ENCODE assay signal across 13 cellular contexts in the genomic region with DNA sequence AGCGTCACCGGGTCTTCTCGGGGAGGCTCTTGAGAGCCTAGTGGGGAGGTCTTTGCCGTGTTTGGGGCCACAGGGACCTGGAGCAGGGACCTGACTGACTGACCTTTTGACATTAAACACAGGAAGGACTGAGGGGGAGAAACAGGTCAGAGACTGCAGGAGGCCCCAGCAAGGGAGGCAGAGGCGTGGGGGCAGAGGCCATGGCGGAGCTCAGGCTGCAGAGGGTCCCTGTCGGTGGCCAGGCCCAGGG. TPM values are rescaled to one million over a fixed set of nuclear protein-coding genes. Genes with fewer than 3 reads are reported as not detected.
DNase-seq lines count a peak whose midpoint lies in the region; ATAC-seq and TF ChIP-seq lines count a peak whose summit lies in the region.
"Had no signal": no experiment of that assay in that cellular context is flagged by ENCODE, and none has a peak within 500 bp of the region (broad histone marks: within the 10 kb centered on the region; RNA-seq: fewer than 3 reads in every experiment).

No MANE protein-coding gene starts in this region.

- H3K9me3 ChIP-seq in Caco-2 (no peaks in the 10 kb centered on the region), H9 (ENCODE audit: control insufficient read depth, low read depth, low read length) (no peaks in the 10 kb centered on the region)
- H3K9me3 ChIP-seq: SK-N-SH had no signal

- H3K4ac ChIP-seq in H9 (ENCODE audit: low read depth, low read length): no peak overlapping the region

- H2BK5ac ChIP-seq in H9 (ENCODE audit: insufficient read length, low read length): no peak overlapping the region

- H4K20me1 ChIP-seq in H9 (ENCODE audit: control insufficient read depth, insufficient read depth, insufficient read length): no peaks in the 10 kb centered on the region

- no peak overlapping the region for H2BK120ac ChIP-seq in H9 (ENCODE audit: low read depth, low read length, poor library complexity, severe bottlenecking)

- no peak overlapping the region for H3K18ac ChIP-seq in H9 (ENCODE audit: insufficient read length, low read depth, low read length)

- no peak overlapping the region for H2BK12ac ChIP-seq in H9 (ENCODE audit: insufficient read length, low read depth, low read length)

- CTCF ChIA-PET in Caco-2 (lab: Charles Lee): no interaction called here

- no peak overlapping the region for H3K9ac ChIP-seq in H9 (ENCODE audit: extremely low read depth, insufficient read length, low read length)
- H3K9ac ChIP-seq: neural progenitor cell, SK-N-SH had no signal

- no peak overlapping the region for H3K4me3 Mint-ChIP-seq in Caco-2 (ENCODE audit: unreplicated experiment)
- no peak overlapping the region for H3K4me3 Mint-ChIP-seq in H9
- peak overlapping the region; percentile 56 for H3K4me3 Mint-ChIP-seq in activated T-helper 17 cell treated with anti-CD3 and anti-CD28 coated beads, Interleukin-2, amount 50 U/mL, for 72 hours
- no peak overlapping the region for H3K4me3 Mint-ChIP-seq in osteocyte (ENCODE audit: unreplicated experiment)

- no peak overlapping the region for H2BK15ac ChIP-seq in H9 (ENCODE audit: low read depth, low read length)

- no peak overlapping the region for H4K8ac ChIP-seq in H9 (replicated peaks; ENCODE audit: insufficient read length, low read depth, low read length)

- BruUV-seq in Caco-2 (replicated peaks; lab: Mats Ljungman, UMichigan): no TSS peak

- H4K5ac ChIP-seq in H9 (ENCODE audit: insufficient read length, low read depth, low read length): no peak overlapping the region

- H3K27me3 Mint-ChIP-seq in Caco-2 (ENCODE audit: insufficient read depth, unreplicated experiment) (no peaks in the 10 kb centered on the region), H9 (ENCODE audit: low read depth) (peaks cover 3% of the 10 kb centered on the region), osteocyte (ENCODE audit: unreplicated experiment) (no peaks in the 10 kb centered on the region)
- no peaks in the 10 kb centered on the region for H3K27me3 Mint-ChIP-seq in activated T-helper 17 cell treated with anti-CD3 and anti-CD28 coated beads, Interleukin-2, amount 50 U/mL, for 72 hours
- H3K27me3 Mint-ChIP-seq: activated CD4-positive, alpha-beta memory T cell treated with anti-CD3 and anti-CD28 coated beads, Interleukin-2, amount 10 ng/mL, durations not matched to agents 7 days and 5 days had no signal

- no peak overlapping the region for H2AFZ ChIP-seq in H9 (ENCODE audit: low read length)
- H2AFZ ChIP-seq: neural progenitor cell had no signal

- peaks cover 3% of the 10 kb centered on the region for H3K4me1 Mint-ChIP-seq in Caco-2 (ENCODE audit: low read depth, unreplicated experiment)
- H3K4me1 Mint-ChIP-seq in H9: peaks cover 76 to 79% of the 10 kb centered on the region in 2 experiments
- H3K4me1 Mint-ChIP-seq in activated T-helper 17 cell treated with anti-CD3 and anti-CD28 coated beads, Interleukin-2, amount 50 U/mL, for 72 hours: peaks cover 25% of the 10 kb centered on the region
- H3K4me1 Mint-ChIP-seq in osteocyte (ENCODE audit: unreplicated experiment): peaks cover 80% of the 10 kb centered on the region

- no peak overlapping the region for H3K56ac ChIP-seq in H9 (ENCODE audit: insufficient read length, low read depth, low read length)

- no peak overlapping the region for H3K4me2 ChIP-seq in H9 (ENCODE audit: insufficient read depth, insufficient read length, low read length)
- H3K4me2 ChIP-seq: neural progenitor cell, SK-N-SH had no signal

- no peak overlapping the region for H4K91ac ChIP-seq in H9 (ENCODE audit: insufficient read length, low read depth, low read length)

- ATAC-seq in activated T-helper 17 cell treated with anti-CD3 and anti-CD28 coated beads, Interleukin-2, amount 50 U/mL, for 72 hours (replicated peaks): no peak
- ATAC-seq in GM18505 (IDR thresholded peaks at IDR 0.05; ENCODE audit: unreplicated experiment): no peak
- no peak for ATAC-seq in HG03565 (IDR thresholded peaks at IDR 0.05; ENCODE audit: unreplicated experiment)

- H3K27me3 ChIP-seq in Caco-2 (replicated peaks; ENCODE audit: control insufficient read depth, insufficient read depth, low read length): no peaks in the 10 kb centered on the region
- no peaks in the 10 kb centered on the region for H3K27me3 ChIP-seq in H9 (ENCODE audit: insufficient read depth, low read length)

- H3K36me3 ChIP-seq in Caco-2 (ENCODE audit: control insufficient read depth, insufficient read depth, low read length): no peaks in the 10 kb centered on the region
- H3K36me3 ChIP-seq: neural progenitor cell had no signal

- no peak overlapping the region for H2AK5ac ChIP-seq in H9 (ENCODE audit: insufficient read length, low read length)

- no peak overlapping the region for H3K23ac ChIP-seq in H9 (ENCODE audit: insufficient read length, low read depth, low read length)

- DNase-seq in Caco-2 (no peak), H9 (no peak), osteocyte (ENCODE audit: extremely low spot score, unreplicated experiment) (no peak), foreskin fibroblast (no peak), DMS 273 (lab: John Stamatoyannopoulos, UW; ENCODE audit: unreplicated experiment) (no peak)
- DNase-seq: DMS153, NCI-H510A, SK-N-SH had no signal

- H3K79me1 ChIP-seq in H9 (ENCODE audit: insufficient read depth, low read depth, low read length, poor library complexity, severe bottlenecking): no peaks in the 10 kb centered on the region

- H3K27ac ChIP-seq in H9 (ENCODE audit: insufficient read length, low read depth, low read length): no peak overlapping the region
- H3K27ac ChIP-seq: neural progenitor cell had no signal

- H3K4me3 ChIP-seq in Caco-2 (ENCODE audit: low read depth, low read length) (no peak overlapping the region), foreskin fibroblast (ENCODE audit: low read depth in 1 of 2, low read length in 2 of 2) (no peak overlapping the region)
- H3K4me3 ChIP-seq: neural progenitor cell had no signal

- H3K27ac Mint-ChIP-seq in Caco-2 (ENCODE audit: unreplicated experiment) (peak overlapping the region; percentile 11), H9 (peak overlapping the region in 2 of 3 experiments; percentile 50 to 72; a peak in 3 of 7 replicates), osteocyte (ENCODE audit: unreplicated experiment) (peak overlapping the region; percentile 80)
- peak overlapping the region; percentile 66 for H3K27ac Mint-ChIP-seq in activated T-helper 17 cell treated with anti-CD3 and anti-CD28 coated beads, Interleukin-2, amount 50 U/mL, for 72 hours
- H3K27ac Mint-ChIP-seq: neural progenitor cell had no signal

- H3K36me3 Mint-ChIP-seq in Caco-2 (ENCODE audit: insufficient read depth, unreplicated experiment) (peaks cover 6% of the 10 kb centered on the region), H9 (ENCODE audit: insufficient read depth in 1 of 3, low read depth in 3 of 3) (peaks cover 0 to 21% (median 4%) of the 10 kb centered on the region in 3 experiments; a peak in 5 of 7 replicates), osteocyte (ENCODE audit: unreplicated experiment) (peaks cover 3% of the 10 kb centered on the region)
- H3K36me3 Mint-ChIP-seq in activated T-helper 17 cell treated with anti-CD3 and anti-CD28 coated beads, Interleukin-2, amount 50 U/mL, for 72 hours (ENCODE audit: low read depth): no peaks in the 10 kb centered on the region

- no peak for TF ChIP-seq CTCF in Caco-2 (IDR thresholded peaks at IDR 0.05; ENCODE audit: insufficient read depth in 1 of 2, low read depth in 1 of 2, low read length in 1 of 2, severe bottlenecking in 1 of 2, unreplicated experiment in 1 of 2)
- TF ChIP-seq CTCF in H9 (conservative IDR thresholded peaks at IDR 0.05): no peak
- no peak for TF ChIP-seq CTCF in osteocyte (IDR thresholded peaks at IDR 0.05)
- TF ChIP-seq CTCF in foreskin fibroblast (IDR thresholded peaks at IDR 0.05; ENCODE audit: low read depth, low read length): no peak

- H3K9me3 Mint-ChIP-seq in Caco-2 (ENCODE audit: unreplicated experiment): no peaks in the 10 kb centered on the region
- peaks cover 8 to 9% of the 10 kb centered on the region in 2 experiments; a peak in 4 of 5 replicates for H3K9me3 Mint-ChIP-seq in H9
- H3K9me3 Mint-ChIP-seq in activated T-helper 17 cell treated with anti-CD3 and anti-CD28 coated beads, Interleukin-2, amount 50 U/mL, for 72 hours: no peaks in the 10 kb centered on the region
- H3K9me3 Mint-ChIP-seq in osteocyte (ENCODE audit: unreplicated experiment): no peaks in the 10 kb centered on the region

- no peak overlapping the region for H2BK20ac ChIP-seq in H9 (ENCODE audit: low read depth, low read length, poor library complexity, severe bottlenecking)

- no peaks in the 10 kb centered on the region for H3K23me2 ChIP-seq in H9 (ENCODE audit: insufficient read length, low read depth, low read length, poor library complexity, severe bottlenecking)

- POLR2A ChIA-PET in Caco-2 (lab: Charles Lee): no interaction called here

- peaks cover 7% of the 10 kb centered on the region; the same call in 1 of the 2 replicates for H3K79me2 ChIP-seq in H9 (ENCODE audit: insufficient read depth, low read length)

- no peak overlapping the region for H3T11ph ChIP-seq in H9 (ENCODE audit: low read length)

- intact Hi-C loops in Caco-2 (cut with micrococcal nuclease; ENCODE audit: unreplicated experiment): no loop called here

- H3K14ac ChIP-seq in H9 (ENCODE audit: insufficient read depth, low read length): no peak overlapping the region

- H3K4me1 ChIP-seq in Caco-2 (0 out of 2 replicates have a peak, but pooled peaks cover 5% of the 10 kb centered on the region), H9 (ENCODE audit: insufficient read depth, low read length) (peaks cover 5% of the 10 kb centered on the region; the same call in 1 of the 2 replicates)

- WGBS in H9 (ENCODE audit: extremely low coverage, insufficient read length, low lambda C conversion rate): no CpG with 5 or more reads among the region's 7 CpGs

- TF ChIP-seq POLR2A in GM18505 (IDR thresholded peaks at IDR 0.05; ENCODE audit: borderline replicate concordance, extremely low read depth, insufficient read depth, insufficient read length): no peak

RNA-seq across cellular contexts. Expression of a gene that starts 41.6 kb away (rescaled TPM):
- total RNA-seq in Caco-2 (2022) (140 and 142 TPM in 2 replicates), H9 (2021) (123 and 125 TPM in 2 replicates), osteocyte (57.3 and 64.1 TPM in 2 replicates)
- total RNA-seq in activated T-helper 17 cell treated with anti-CD3 and anti-CD28 coated beads, Interleukin-2, amount 50 U/mL, for 72 hours: 10 to 100 TPM; 12.1 to 17.4 TPM

Comparison
In these comparisons a context has a peak if more than half of its experiments do, and no peak if none do; other contexts are left out.
1. H3K27ac Mint-ChIP-seq: peak in every context shown above with its lines; median percentile 80 in osteocyte; 66 in activated T-helper 17 cell treated with anti-CD3 and anti-CD28 coated beads, Interleukin-2, amount 50 U/mL, for 72 hours; 61 in H9; 11 in Caco-2.